Comparison of ENCODE assay signal across 15 cellular contexts in genomic region chr6:138724015-138724414, GRCh38. TPM values are rescaled to one million over a fixed set of nuclear protein-coding genes. Genes with fewer than 3 reads are reported as not detected.
A peak's percentile ranks its signal among the peaks of the same experiment; 100 is the strongest.
DNase-seq lines count a peak whose midpoint lies in the region; ATAC-seq, FAIRE-seq and TF ChIP-seq lines count a peak whose summit lies in the region.
"Had no signal": no experiment of that assay in that cellular context is flagged by ENCODE, and none has a peak within 500 bp of the region (broad histone marks: within the 10 kb centered on the region; RNA-seq: fewer than 3 reads in every experiment).

No MANE protein-coding gene starts in this region.

- no peaks in the 10 kb centered on the region for H3K27me3 Mint-ChIP-seq in dendritic cell treated with granulocyte-macrophage colony-stimulating factor and Interleukin-4, amounts not matched to agents 40 ng/mL and 50 ng/mL, for 4 days
- peaks cover 15 to 36% of the 10 kb centered on the region in 2 donors for H3K27me3 Mint-ChIP-seq in effector memory CD8-positive, alpha-beta T cell
- H3K27me3 Mint-ChIP-seq: brain had no signal

- peak overlapping the region; percentile 25 to 33 for H3K27ac ChIP-seq in liver (ENCODE audit: low read depth in 1 of 2, low read length in 2 of 2)
- H3K27ac ChIP-seq: thoracic aorta had no signal

- intact Hi-C loops in dendritic cell treated with granulocyte-macrophage colony-stimulating factor and Interleukin-4, amounts not matched to agents 40 ng/mL and 50 ng/mL, for 4 days (cut with micrococcal nuclease) = no loop called here

- peak; percentile 53 to 60 for TF ChIP-seq RAD21 in liver (IDR thresholded peaks at IDR 0.05)

- no peaks in the 10 kb centered on the region for H3K27me3 ChIP-seq in liver (ENCODE audit: control insufficient read depth in 4 of 4, insufficient read depth in 4 of 4, low read length in 3 of 4)

- no peaks in the 10 kb centered on the region for H3K36me3 ChIP-seq in liver (ENCODE audit: control insufficient read depth in 4 of 4, insufficient read depth in 3 of 4, low read depth in 1 of 4, low read length in 3 of 4)
- H3K36me3 ChIP-seq: thoracic aorta had no signal

- H3K9ac ChIP-seq in liver (ENCODE audit: low read depth in 1 of 2, low read length in 2 of 2) = no peak overlapping the region

- H3K36me3 Mint-ChIP-seq in dendritic cell treated with granulocyte-macrophage colony-stimulating factor and Interleukin-4, amounts not matched to agents 40 ng/mL and 50 ng/mL, for 4 days (ENCODE audit: low read depth) = no peaks in the 10 kb centered on the region
- no peaks in the 10 kb centered on the region for H3K36me3 Mint-ChIP-seq in effector memory CD8-positive, alpha-beta T cell (ENCODE audit: insufficient read depth)
- H3K36me3 Mint-ChIP-seq: brain had no signal

- POLR2A ChIA-PET in AG04449 (lab: Yijun Ruan, JAX) = no interaction called here

- H3K4me3 ChIP-seq in AG04449 (ENCODE audit: low read depth, low read length) (no peak overlapping the region), liver (ENCODE audit: low read depth in 1 of 3, low read length in 3 of 3) (no peak overlapping the region)
- H3K4me3 ChIP-seq: thoracic aorta had no signal

- DNase-seq in AG04449 (ENCODE audit: low read depth, low spot score) (no peak), LoVo (ENCODE audit: low spot score) (peak; percentile 39), NCI-H1417 treated with DMSO at 0.1 percent for 48 hours (lab: John Stamatoyannopoulos, UW) (no peak), inferior parietal cortex (ENCODE audit: extremely low spot score) (no peak), frontal cortex (ENCODE audit: low spot score in 2 of 2) (no peak)
- no peak for DNase-seq in effector memory CD8-positive, alpha-beta T cell
- DNase-seq: ACHN; glutamatergic neuron; NCI-H510A treated with DMSO at 0.1 percent for 48 hours; stimulated activated CD4-positive, alpha-beta T cell treated with anti-CD3 and anti-CD28 coated beads, Interleukin-4, amount 100 ng/mL, for 24 hours; T-helper 1 cell had no signal

- peak; percentile 1 for TF ChIP-seq CTCF in AG04449 (IDR thresholded peaks at IDR 0.05; ENCODE audit: insufficient read depth, low read length, missing control alignments)
- peak; percentile 2 for TF ChIP-seq CTCF in liver (IDR thresholded peaks at IDR 0.05; ENCODE audit: low read depth, low read length, missing input control)

- 7% methylated on average over 3 of the region's 3 CpGs for WGBS in liver

- CTCF ChIA-PET in AG04449 (lab: Yijun Ruan, JAX) = interaction anchor here (1.0 kb wide), 1 partner anchor 32 kb away, joined by 3 read pairs; no protein-coding TSS in a partner anchor

- peaks cover 46% of the 10 kb centered on the region for H3K4me1 Mint-ChIP-seq in dendritic cell treated with granulocyte-macrophage colony-stimulating factor and Interleukin-4, amounts not matched to agents 40 ng/mL and 50 ng/mL, for 4 days (ENCODE audit: low read depth)
- peaks cover 0 to 4% of the 10 kb centered on the region in 2 donors for H3K4me1 Mint-ChIP-seq in effector memory CD8-positive, alpha-beta T cell (ENCODE audit: low read depth in 2 of 2)
- H3K4me1 Mint-ChIP-seq: brain had no signal

- H3K9me3 ChIP-seq in liver (ENCODE audit: control insufficient read depth in 4 of 4, low read length in 3 of 4) = no peaks in the 10 kb centered on the region
- H3K9me3 ChIP-seq: thoracic aorta had no signal

- no peak for ATAC-seq in effector memory CD8-positive, alpha-beta T cell (replicated peaks)

- no peak for FAIRE-seq in frontal cortex (lab: Jason Lieb, UNC)

- H3K4me1 ChIP-seq in liver (ENCODE audit: control insufficient read depth in 4 of 4, insufficient read depth in 4 of 4, low read length in 3 of 4) = peaks cover 6 to 13% (median 11%) of the 10 kb centered on the region in 4 donors

- no peak overlapping the region for H3K4me3 Mint-ChIP-seq in dendritic cell treated with granulocyte-macrophage colony-stimulating factor and Interleukin-4, amounts not matched to agents 40 ng/mL and 50 ng/mL, for 4 days
- H3K4me3 Mint-ChIP-seq in effector memory CD8-positive, alpha-beta T cell = no peak overlapping the region
- H3K4me3 Mint-ChIP-seq: brain had no signal

- H3K9me3 Mint-ChIP-seq in dendritic cell treated with granulocyte-macrophage colony-stimulating factor and Interleukin-4, amounts not matched to agents 40 ng/mL and 50 ng/mL, for 4 days = no peaks in the 10 kb centered on the region
- no peaks in the 10 kb centered on the region for H3K9me3 Mint-ChIP-seq in effector memory CD8-positive, alpha-beta T cell
- H3K9me3 Mint-ChIP-seq: brain had no signal

- peak overlapping the region; percentile 49 for H3K27ac Mint-ChIP-seq in dendritic cell treated with granulocyte-macrophage colony-stimulating factor and Interleukin-4, amounts not matched to agents 40 ng/mL and 50 ng/mL, for 4 days
- no peak overlapping the region for H3K27ac Mint-ChIP-seq in effector memory CD8-positive, alpha-beta T cell
- H3K27ac Mint-ChIP-seq: brain had no signal

TF ChIP-seq in liver, 16 proteins besides CTCF, POLR2A, EP300 and RAD21:
- TF ChIP-seq EGR1 (IDR thresholded peaks at IDR 0.05; ENCODE audit: low read depth in 2 of 2) = no peak
- TF ChIP-seq MAX (IDR thresholded peaks at IDR 0.05) = peak; percentile 53
- TF ChIP-seq HNF4A (conservative IDR thresholded peaks at IDR 0.05) = peak; percentile 78 to 87
- peak; percentile 44 for TF ChIP-seq HNF4G (IDR thresholded peaks at IDR 0.05)
- no peak for TF ChIP-seq ZBTB33 (IDR thresholded peaks at IDR 0.05)
- peak; percentile 45 for TF ChIP-seq REST (IDR thresholded peaks at IDR 0.05)
- no peak for TF ChIP-seq FOXA1 (IDR thresholded peaks at IDR 0.05)
- peak; percentile 60 for TF ChIP-seq SP1 (IDR thresholded peaks at IDR 0.05)
- no peak for TF ChIP-seq ATF3 (IDR thresholded peaks at IDR 0.05)
- TF ChIP-seq GABPA (IDR thresholded peaks at IDR 0.05 in 1 of 2, conservative IDR thresholded peaks at IDR 0.05 in 1 of 2) = no peak
- TF ChIP-seq YY1 (IDR thresholded peaks at IDR 0.05) = peak; percentile 53
- TF ChIP-seq RXRA (IDR thresholded peaks at IDR 0.05) = peak; percentile 27 to 75
- TF ChIP-seq JUND (IDR thresholded peaks at IDR 0.05) = peak in 1 of 2 donors; percentile 43
- TF ChIP-seq NR2F2 (IDR thresholded peaks at IDR 0.05) = peak; percentile 86
- TF ChIP-seq FOXA2 (IDR thresholded peaks at IDR 0.05) = no peak
- no peak for TF ChIP-seq TAF1 (conservative IDR thresholded peaks at IDR 0.05)

RNA-seq across cellular contexts. Expression of gene CCDC28A, which starts 49.6 kb away (rescaled TPM):
- 10 to 100 TPM; 11.9 to 13.4 TPM for total RNA-seq in liver
- polyA plus RNA-seq in liver = 10 to 100 TPM; 18.7 to 20.3 TPM
- 8.6 TPM for total RNA-seq in frontal cortex
